ENCODE assay signal across 14 cellular contexts in the genomic region with DNA sequence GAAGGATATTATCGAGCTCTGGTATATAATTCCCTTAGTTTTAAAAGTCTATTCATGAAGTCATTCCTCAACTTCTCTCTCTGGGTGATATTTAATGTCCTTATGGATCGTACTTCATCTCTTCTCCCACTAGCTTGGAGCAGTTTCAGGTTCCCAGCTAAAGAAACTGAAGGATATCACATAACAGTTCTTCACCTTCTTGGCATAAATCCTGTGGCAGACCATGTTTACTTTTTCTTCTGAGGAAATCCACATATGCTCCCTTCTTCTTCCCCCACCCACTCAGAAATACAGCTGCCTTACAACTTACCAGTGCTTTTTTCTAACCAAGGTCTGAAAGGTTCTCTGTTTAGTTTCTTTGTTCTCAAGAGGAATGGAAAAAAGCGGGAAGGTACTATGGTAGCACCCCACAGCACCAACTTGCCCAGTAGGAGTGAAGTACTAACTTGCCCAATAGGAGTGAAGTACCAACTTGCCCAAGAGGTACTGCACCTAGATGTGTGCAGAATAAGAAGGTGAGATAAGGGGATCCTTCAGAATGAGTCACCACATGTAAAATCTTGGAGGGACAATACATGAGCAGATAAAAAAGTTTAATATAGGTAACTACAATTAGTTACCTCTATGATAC. TPM values are rescaled to one million over a fixed set of nuclear protein-coding genes. Genes with fewer than 3 reads are reported as not detected.
DNase-seq lines count a peak whose midpoint lies in the region; ATAC-seq and TF ChIP-seq lines count a peak whose summit lies in the region.
"Had no signal": no experiment of that assay in that cellular context is flagged by ENCODE, and none has a peak within 500 bp of the region (broad histone marks: within the 10 kb centered on the region; RNA-seq: fewer than 3 reads in every experiment).

No MANE protein-coding gene starts in this region.

- peak overlapping the region; percentile 65 for H3K4me2 ChIP-seq in mammary epithelial cell (ENCODE audit: insufficient read depth, low read depth, low read length)

- H3K36me3 ChIP-seq in mammary epithelial cell (ENCODE audit: insufficient read depth, low read length) (no peaks in the 10 kb centered on the region), breast epithelium (no peaks in the 10 kb centered on the region), upper lobe of right lung (no peaks in the 10 kb centered on the region)

- 26% methylated on average over 3 of the region's 3 CpGs for WGBS in mammary epithelial cell (ENCODE audit: low coverage, missing lambda C conversion rate)

- peaks cover 17% of the 10 kb centered on the region for H3K4me1 ChIP-seq in mammary epithelial cell (ENCODE audit: insufficient read depth, low read length)
- H3K4me1 ChIP-seq in breast epithelium = no peaks in the 10 kb centered on the region
- no peaks in the 10 kb centered on the region for H3K4me1 ChIP-seq in upper lobe of right lung
- H3K4me1 ChIP-seq: Caco-2 had no signal

- H2AFZ ChIP-seq in mammary epithelial cell (ENCODE audit: low read depth, low read length) = peak overlapping the region; percentile 59

- no peak overlapping the region for H3K9ac ChIP-seq in mammary epithelial cell (ENCODE audit: insufficient read depth, low read length)

- TF ChIP-seq CTCF in mammary epithelial cell (conservative IDR thresholded peaks at IDR 0.05 in 1 of 2, IDR thresholded peaks at IDR 0.05 in 1 of 2; ENCODE audit: extremely low read depth in 1 of 2, insufficient read depth in 1 of 2, low read depth in 1 of 2, low read length in 2 of 2) (no peak), breast epithelium (IDR thresholded peaks at IDR 0.05) (no peak), astrocyte of the cerebellum (IDR thresholded peaks at IDR 0.05; ENCODE audit: low read depth, low read length, missing control alignments) (no peak), upper lobe of right lung (IDR thresholded peaks at IDR 0.05) (no peak)

- H3K79me2 ChIP-seq in mammary epithelial cell (ENCODE audit: insufficient read depth, low read length) = no peaks in the 10 kb centered on the region

- intact Hi-C loops in mammary epithelial cell (cut with micrococcal nuclease) (no loop called here), breast epithelium (cut with DNase I; ENCODE audit: low total_unique reads) (no loop called here), upper lobe of right lung (cut with DNase I) (no loop called here)

- no peak for TF ChIP-seq POLR2A in breast epithelium (IDR thresholded peaks at IDR 0.05)

- H3K27me3 ChIP-seq in mammary epithelial cell (ENCODE audit: insufficient read depth, low read length) (no peaks in the 10 kb centered on the region), breast epithelium (no peaks in the 10 kb centered on the region), upper lobe of right lung (no peaks in the 10 kb centered on the region)

- DNase-seq in mammary epithelial cell (peak; percentile 80), breast epithelium (ENCODE audit: low spot score in 2 of 2) (no peak), astrocyte of the cerebellum (ENCODE audit: low read depth) (peak; percentile 16), iris pigment epithelial cell (ENCODE audit: low read depth) (peak; percentile 76), upper lobe of right lung (no peak), superior temporal gyrus (ENCODE audit: extremely low spot score) (no peak), kidney glomerular epithelial cell (lab: John Stamatoyannopoulos, UW) (no peak)
- DNase-seq: Caco-2; Karpas-422; NCI-H1930; NK-92 treated with Interleukin-12 subunit alpha and Interleukin-12 subunit beta, amount 100 ng/mL, for 24 hours had no signal

- ATAC-seq in upper lobe of right lung = peak; percentile 89
- no peak for ATAC-seq in HG03469 (IDR thresholded peaks at IDR 0.05; ENCODE audit: unreplicated experiment)
- ATAC-seq: GM12878 had no signal

- CTCF ChIA-PET in mammary epithelial cell (lab: Charles Lee; ENCODE audit: low non-redundant PET) = no interaction called here

- H3K4me3 ChIP-seq in mammary epithelial cell (replicated peaks in 1 of 3; ENCODE audit: insufficient read depth in 1 of 3, low read depth in 2 of 3, low read length in 3 of 3) = no peak overlapping the region
- H3K4me3 ChIP-seq in breast epithelium = no peak overlapping the region
- H3K4me3 ChIP-seq in astrocyte of the cerebellum (ENCODE audit: low read depth, low read length) = no peak overlapping the region
- no peak overlapping the region for H3K4me3 ChIP-seq in upper lobe of right lung
- H3K4me3 ChIP-seq: GM12878 had no signal

- H3K9me3 ChIP-seq in mammary epithelial cell (replicated peaks; ENCODE audit: insufficient read depth, low read length) (no peaks in the 10 kb centered on the region), breast epithelium (no peaks in the 10 kb centered on the region), upper lobe of right lung (no peaks in the 10 kb centered on the region)
- H3K9me3 ChIP-seq: Caco-2 had no signal

- H3K27ac ChIP-seq in mammary epithelial cell (ENCODE audit: insufficient read depth, low read depth, low read length) (peak overlapping the region; percentile 35), breast epithelium (no peak overlapping the region), upper lobe of right lung (no peak overlapping the region)
- H3K27ac ChIP-seq: RWPE1 had no signal

- dilution Hi-C loops in mammary epithelial cell (cut with HindIII; ENCODE audit: low sequenced_read_pairs) = no loop called here

- H4K20me1 ChIP-seq in mammary epithelial cell (ENCODE audit: insufficient read depth, low read length) = no peaks in the 10 kb centered on the region

- in situ Hi-C loops in mammary epithelial cell (cut with MboI; ENCODE audit: low sequenced_read_pairs in 2 of 2) = no loop called here
- in situ Hi-C loops in astrocyte of the cerebellum (cut with HindIII; ENCODE audit: low sequenced_read_pairs) = no loop called here

- no TSS peak for BruUV-seq in mammary epithelial cell (replicated peaks; lab: Mats Ljungman, UMichigan)

RNA-seq across cellular contexts. Expression of a gene that starts 53.1 kb away (rescaled TPM):
- total RNA-seq in mammary epithelial cell (10 to 100 TPM; 11.8 to 14.5 TPM), breast epithelium (10 to 100 TPM; 15.2 to 22.2 (median 19.0) TPM), upper lobe of right lung (13.6 TPM)
- polyA plus RNA-seq in mammary epithelial cell = 8.9 TPM
- polyA minus RNA-seq in mammary epithelial cell = 18.9 TPM

Comparison
In these comparisons a context has a peak if more than half of its experiments do, and no peak if none do; other contexts are left out.
1. DNase-seq: peak in mammary epithelial cell (single experiment), astrocyte of the cerebellum (single experiment) and iris pigment epithelial cell (single experiment); none in breast epithelium (0 of 2), upper lobe of right lung (single experiment), superior temporal gyrus (single experiment) and kidney glomerular epithelial cell (single experiment).